In the genomic region with DNA sequence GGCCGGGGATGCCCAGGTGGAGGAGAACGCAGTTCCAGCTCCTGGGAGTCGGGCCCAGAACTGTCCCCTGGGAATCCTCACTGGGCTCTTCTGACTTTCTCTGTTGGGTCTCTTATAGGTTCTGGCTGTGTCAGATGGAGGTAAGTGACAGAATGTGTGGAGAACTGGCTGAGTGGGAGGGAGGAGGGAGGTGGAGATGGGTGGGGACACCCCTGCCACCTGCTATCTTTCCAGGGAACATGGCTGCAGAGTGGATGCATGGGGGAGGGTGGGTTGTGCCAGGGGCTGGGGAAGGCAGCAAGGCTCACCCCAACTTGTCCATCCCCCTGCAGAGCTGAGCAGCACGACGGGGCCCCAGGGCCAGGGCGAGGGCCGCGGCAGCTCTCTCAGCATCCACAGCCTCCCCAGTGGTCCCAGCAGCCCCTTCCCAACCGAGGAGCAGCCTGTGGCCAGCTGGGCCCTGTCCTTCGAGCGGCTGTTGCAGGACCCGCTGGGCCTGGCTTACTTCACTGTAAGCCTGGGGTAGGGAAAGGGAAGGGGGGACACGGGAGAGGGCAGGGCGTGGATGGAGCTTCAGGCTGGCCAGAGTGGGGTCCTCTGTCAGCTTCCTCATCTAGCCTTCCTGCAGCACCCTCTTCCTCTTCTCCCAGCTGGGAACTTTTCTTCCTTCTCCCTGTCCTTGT, we compare ENCODE assay signal across 10 cellular contexts. TPM values are rescaled to one million over a fixed set of nuclear protein-coding genes. Genes with fewer than 3 reads are reported as not detected.
A peak's percentile ranks its signal among the peaks of the same experiment; 100 is the strongest.
DNase-seq lines count a peak whose midpoint lies in the region; ATAC-seq, FAIRE-seq and TF ChIP-seq lines count a peak whose summit lies in the region.
"Had no signal": no experiment of that assay in that cellular context is flagged by ENCODE, and none has a peak within 500 bp of the region (broad histone marks: within the 10 kb centered on the region; RNA-seq: fewer than 3 reads in every experiment).

No MANE protein-coding gene starts in this region.

- no peak for TF ChIP-seq CTCF in K562 (IDR thresholded peaks at IDR 0.05 in 2 of 3, conservative IDR thresholded peaks at IDR 0.05 in 1 of 3; ENCODE audit: insufficient read depth in 2 of 3, low read depth in 1 of 3, low read length in 3 of 3)
- no peak for TF ChIP-seq CTCF in lower lobe of right lung (IDR thresholded peaks at IDR 0.05)
- TF ChIP-seq CTCF in foreskin fibroblast (IDR thresholded peaks at IDR 0.05; ENCODE audit: low read depth, low read length): no peak
- TF ChIP-seq CTCF in PC-9 (conservative IDR thresholded peaks at IDR 0.05): no peak

- H4K20me1 ChIP-seq in K562 (replicated peaks; ENCODE audit: control insufficient read depth, insufficient read depth, low read length) (no peaks in the 10 kb centered on the region), PC-9 (ENCODE audit: insufficient read depth) (no peaks in the 10 kb centered on the region)

- H3K36me3 ChIP-seq in K562 (ENCODE audit: control insufficient read depth, insufficient read depth, low read length): peaks cover 24% of the 10 kb centered on the region; the same call in 2 of the 3 replicates
- H3K36me3 ChIP-seq in lower lobe of right lung: peaks cover 10% of the 10 kb centered on the region
- no peaks in the 10 kb centered on the region for H3K36me3 ChIP-seq in stomach smooth muscle (ENCODE audit: control insufficient read depth in 2 of 2, insufficient read depth in 2 of 2, low read length in 2 of 2)
- no peaks in the 10 kb centered on the region for H3K36me3 ChIP-seq in PC-9 (ENCODE audit: low read depth)

- H3K9ac ChIP-seq in K562 (ENCODE audit: insufficient read depth in 1 of 2, low read depth in 2 of 2, low read length in 2 of 2) (peak overlapping the region; percentile 79 to 95), stomach smooth muscle (ENCODE audit: low read length in 2 of 2) (peak overlapping the region; percentile 78 to 88)

- 58% methylated on average over 9 of the region's 14 CpGs for WGBS in K562 (ENCODE audit: insufficient coverage, low coverage, missing lambda C conversion rate)

- POLR2A ChIA-PET in K562 (lab: Yijun Ruan, JAX) (interaction anchor here (0.6 to 3.0 kb wide), 7 partner anchors 13 to 232 kb away, joined by 3 to 18 read pairs (median 4); partner anchors contain the start of gene LMAN2), PC-9 (lab: Charles Lee; ENCODE audit: unreplicated experiment) (no interaction called here)

- CTCF ChIA-PET in K562 (lab: Yijun Ruan, JAX; ENCODE audit: low intra/inter-chr PET ratio) (no interaction called here), PC-9 (lab: Charles Lee) (interaction anchor here (1.3 kb wide), 1 partner anchor 48 kb away, joined by 6 read pairs; no protein-coding TSS in a partner anchor)

- no TSS peak for BruUV-seq in K562 (replicated peaks; lab: Mats Ljungman, UMichigan)
- BruUV-seq in PC-9 (replicated peaks; lab: Mats Ljungman, UMichigan): no TSS peak

- intact Hi-C loops in K562 (cut with micrococcal nuclease): loop anchor here (10.0 kb wide), 1 partner anchor 251 kb away; no protein-coding TSS in a partner anchor
- intact Hi-C loops in lower lobe of right lung (cut with DNase I): no loop called here
- intact Hi-C loops in PC-9 (cut with micrococcal nuclease; ENCODE audit: unreplicated experiment): no loop called here

- DNase-seq in DMS 273 (lab: John Stamatoyannopoulos, UW; ENCODE audit: unreplicated experiment) (peak; percentile 62), DMS 273 treated with DMSO at 0.1 percent for 48 hours (lab: John Stamatoyannopoulos, UW) (no peak), K562 (ENCODE audit: extremely low read depth in 1 of 4, low spot score in 3 of 4) (peak in 2 of 4 experiments; percentile 47 to 52), lower lobe of right lung (no peak), foreskin fibroblast (no peak), activated gamma-delta T cell (lab: John Stamatoyannopoulos, UW) (no peak), PC-9 (no peak)
- DNase-seq: 8988T; activated naive CD8-positive, alpha-beta T cell treated with anti-CD3 and anti-CD28 coated beads, Interleukin-2, amount 50 U/mL, for 24 hours had no signal

- peak overlapping the region; percentile 89 for H3K4me2 ChIP-seq in K562 (ENCODE audit: insufficient read depth, low read length)
- H3K4me2 ChIP-seq in PC-9: no peak overlapping the region

- H3K4me3 ChIP-seq in K562: peak overlapping the region; percentile 57
- no peak overlapping the region for H3K4me3 ChIP-seq in lower lobe of right lung
- H3K4me3 ChIP-seq in stomach smooth muscle (ENCODE audit: low read length in 2 of 2): peak overlapping the region; percentile 75
- H3K4me3 ChIP-seq in foreskin fibroblast (ENCODE audit: low read depth in 1 of 2, low read length in 2 of 2): peak overlapping the region in 1 of 2 donors; percentile 46
- H3K4me3 ChIP-seq in PC-9: no peak overlapping the region

- TF ChIP-seq RAD21 in K562 (CRISPR knock-in tag; conservative IDR thresholded peaks at IDR 0.05 in 1 of 2, IDR thresholded peaks at IDR 0.05 in 1 of 2): no peak

- peaks cover 20% of the 10 kb centered on the region; the same call in 1 of the 2 replicates for H3F3A ChIP-seq in PC-9 (ENCODE audit: insufficient read depth, low read depth)

- no peak for ATAC-seq in K562
- ATAC-seq in lower lobe of right lung: no peak
- ATAC-seq: activated naive CD8-positive, alpha-beta T cell treated with anti-CD3 and anti-CD28 coated beads, Interleukin-2, amount 50 U/mL, for 24 hours had no signal

- H3K79me2 ChIP-seq in K562 (ENCODE audit: control insufficient read depth, insufficient read depth, low read length) (peaks cover 24% of the 10 kb centered on the region), PC-9 (ENCODE audit: low read depth) (no peaks in the 10 kb centered on the region)

- H3K9me3 ChIP-seq in K562 (replicated peaks; ENCODE audit: control insufficient read depth, insufficient read depth, low read depth, low read length) (no peaks in the 10 kb centered on the region), lower lobe of right lung (no peaks in the 10 kb centered on the region), stomach smooth muscle (ENCODE audit: control insufficient read depth in 2 of 2, low read length in 2 of 2) (no peaks in the 10 kb centered on the region), PC-9 (ENCODE audit: insufficient read depth, low read depth) (no peaks in the 10 kb centered on the region)

- TF ChIP-seq POLR2A in K562 (conservative IDR thresholded peaks at IDR 0.05): no peak

- H3K27me3 ChIP-seq in K562 (ENCODE audit: control insufficient read depth in 2 of 2, insufficient read depth in 2 of 2, low read length in 2 of 2) (no peaks in the 10 kb centered on the region), lower lobe of right lung (ENCODE audit: low read depth) (no peaks in the 10 kb centered on the region), stomach smooth muscle (ENCODE audit: control insufficient read depth in 1 of 2, insufficient read depth in 2 of 2, low read length in 2 of 2) (no peaks in the 10 kb centered on the region), PC-9 (ENCODE audit: insufficient read depth, low read depth) (no peaks in the 10 kb centered on the region)

- peaks cover 4% of the 10 kb centered on the region for H3K9me1 ChIP-seq in K562 (ENCODE audit: control insufficient read depth, insufficient read depth, low read length)

- no peaks in the 10 kb centered on the region for H3K9me2 ChIP-seq in PC-9 (ENCODE audit: insufficient read depth)

- H2AFZ ChIP-seq in K562 (ENCODE audit: low read depth, low read length) (peak overlapping the region; percentile 93), PC-9 (no peak overlapping the region)

- H3K27ac ChIP-seq in K562 (ENCODE audit: extremely low read depth, low read depth, low read length) (peak overlapping the region; percentile 94), lower lobe of right lung (peak overlapping the region; percentile 81), stomach smooth muscle (ENCODE audit: low read length) (peak overlapping the region; percentile 93), PC-9 (no peak overlapping the region)

- in situ Hi-C loops in K562 (cut with MboI): no loop called here

- FAIRE-seq in K562 (lab: Jason Lieb, UNC): no peak

- no peak for TF ChIP-seq EP300 in K562 (IDR thresholded peaks at IDR 0.05; ENCODE audit: low read length)

- H3K4me1 ChIP-seq in K562 (replicated peaks in 1 of 2; ENCODE audit: control insufficient read depth in 2 of 2, insufficient read depth in 2 of 2, low read length in 2 of 2) (peaks cover 69 to 87% of the 10 kb centered on the region in 2 experiments), lower lobe of right lung (peaks cover 66% of the 10 kb centered on the region), stomach smooth muscle (ENCODE audit: control insufficient read depth, insufficient read depth, low read length) (peaks cover 33% of the 10 kb centered on the region), PC-9 (replicated peaks; ENCODE audit: insufficient read depth) (0 out of 2 replicates have a peak, but pooled peaks cover 9% of the 10 kb centered on the region)

RNA-seq across cellular contexts. Expression of gene RGS14, which starts 8.3 kb away (rescaled TPM):
- total RNA-seq in K562 (2011; cell fraction: chromatin; rRNA removed; ENCODE audit: low replicate concordance): 35.8 and 98.9 TPM in 2 replicates
- total RNA-seq in K562 (2011; cell fraction: nucleolus; rRNA removed): 87.6 and 104 TPM in 2 replicates
- total RNA-seq in K562 (2011; cell fraction: nucleoplasm; rRNA removed): 52.4 and 57.0 TPM in 2 replicates
- total RNA-seq in K562 (2014; rRNA removed) (63.1 and 86.1 TPM in 2 replicates), K562 (2014; rRNA removed; fragmentation: Illumina TruSeq; extraction: Trizol) (6.3 and 10.5 TPM in 2 replicates), K562 (2015; rRNA removed; fragmentation: Illumina TruSeq; extraction: Trizol) (34.5 and 38.8 TPM in 2 replicates), K562 (2021) (50.3 and 55.4 TPM in 2 replicates), lower lobe of right lung (16.2 TPM), PC-9 (2021) (11.9 and 13.6 TPM in 2 replicates)
- polyA plus RNA-seq in K562 (2011; rRNA removed) (21.2 and 40.8 TPM in 2 replicates), K562 (2014; fragmentation: Illumina TruSeq; extraction: Trizol) (42.0 and 46.3 TPM in 2 replicates), K562 (2014; fragmentation: Nextera tagmentation; extraction: Ambion mirVana) (1 to 10 TPM in 1 of 2 experiments, under 1 TPM in 1; 0.28 to 1.3 TPM), K562 (2014; rRNA removed) (75.9 and 101 TPM in 2 replicates)
- polyA plus RNA-seq in K562 (2011; cell fraction: cytosol; rRNA removed): 54.2 and 98.9 TPM in 2 replicates
- polyA plus RNA-seq in K562 (2011; cell fraction: nucleus; rRNA removed): 174 and 232 TPM in 2 replicates
- 40.9 and 53.0 TPM in 2 replicates for polyA plus RNA-seq in K562 (2012)
- polyA minus RNA-seq in K562 (2011; rRNA and poly(A)+ RNA removed): 11.5 and 13.6 TPM in 2 replicates
- 20.3 and 24.8 TPM in 2 replicates for polyA minus RNA-seq in K562 (2011; cell fraction: cytosol; rRNA and poly(A)+ RNA removed)
- 49.7 and 64.5 TPM in 2 replicates for polyA minus RNA-seq in K562 (2011; cell fraction: nucleus; rRNA and poly(A)+ RNA removed)

RNA-seq across cellular contexts. Expression of gene LMAN2, which starts 14.5 kb away (rescaled TPM):
- 108 and 260 TPM in 2 replicates for total RNA-seq in K562 (2011; cell fraction: chromatin; rRNA removed; ENCODE audit: low replicate concordance)
- 422 and 429 TPM in 2 replicates for total RNA-seq in K562 (2011; cell fraction: nucleolus; rRNA removed)
- 240 and 283 TPM in 2 replicates for total RNA-seq in K562 (2011; cell fraction: nucleoplasm; rRNA removed)
- total RNA-seq in K562 (2014; rRNA removed) (200 and 216 TPM in 2 replicates), K562 (2014; rRNA removed; fragmentation: Illumina TruSeq; extraction: Trizol) (69.3 and 110 TPM in 2 replicates), K562 (2015; rRNA removed; fragmentation: Illumina TruSeq; extraction: Trizol) (179 and 196 TPM in 2 replicates), K562 (2021) (130 and 136 TPM in 2 replicates), lower lobe of right lung (108 TPM), PC-9 (2021) (129 and 153 TPM in 2 replicates)
- polyA plus RNA-seq in K562 (2011; rRNA removed) (119 and 150 TPM in 2 replicates), K562 (2014; fragmentation: Illumina TruSeq; extraction: Trizol) (241 and 254 TPM in 2 replicates), K562 (2014; fragmentation: Nextera tagmentation; extraction: Ambion mirVana) (1 to 10 TPM; 2.7 to 8.5 TPM), K562 (2014; rRNA removed) (196 and 235 TPM in 2 replicates)
- polyA plus RNA-seq in K562 (2011; cell fraction: cytosol; rRNA removed): 299 and 407 TPM in 2 replicates
- polyA plus RNA-seq in K562 (2011; cell fraction: nucleus; rRNA removed): 207 and 224 TPM in 2 replicates
- 176 and 216 TPM in 2 replicates for polyA plus RNA-seq in K562 (2012)
- polyA minus RNA-seq in K562 (2011; rRNA and poly(A)+ RNA removed): 113 and 151 TPM in 2 replicates
- 150 and 163 TPM in 2 replicates for polyA minus RNA-seq in K562 (2011; cell fraction: cytosol; rRNA and poly(A)+ RNA removed)
- 76.1 and 108 TPM in 2 replicates for polyA minus RNA-seq in K562 (2011; cell fraction: nucleus; rRNA and poly(A)+ RNA removed)

RNA-seq across cellular contexts. Expression of gene SLC34A1, which starts 18.2 kb away (rescaled TPM):
- total RNA-seq in K562 (2011; cell fraction: chromatin; rRNA removed; ENCODE audit: low replicate concordance): 0.09 TPM in 1 of 2 replicates, not detected in the other
- not detected in 2 replicates for total RNA-seq in K562 (2011; cell fraction: nucleolus; rRNA removed)
- not detected in 2 replicates for total RNA-seq in K562 (2011; cell fraction: nucleoplasm; rRNA removed)
- total RNA-seq in K562 (2014; rRNA removed) (not detected in 2 replicates), K562 (2014; rRNA removed; fragmentation: Illumina TruSeq; extraction: Trizol) (not detected in 2 replicates), K562 (2015; rRNA removed; fragmentation: Illumina TruSeq; extraction: Trizol) (not detected in 2 replicates), K562 (2021) (not detected in 2 replicates), lower lobe of right lung (not detected), PC-9 (2021) (0.28 TPM in 1 of 2 replicates, not detected in the other)
- polyA plus RNA-seq in K562 (2011; rRNA removed) (not detected in 2 replicates), K562 (2014; fragmentation: Illumina TruSeq; extraction: Trizol) (not detected in 2 replicates), K562 (2014; fragmentation: Nextera tagmentation; extraction: Ambion mirVana) (not detected), K562 (2014; rRNA removed) (not detected in 2 replicates)
- not detected in 2 replicates for polyA plus RNA-seq in K562 (2011; cell fraction: cytosol; rRNA removed)
- polyA plus RNA-seq in K562 (2011; cell fraction: nucleus; rRNA removed): not detected in 2 replicates
- not detected in 2 replicates for polyA plus RNA-seq in K562 (2012)
- not detected in 2 replicates for polyA minus RNA-seq in K562 (2011; rRNA and poly(A)+ RNA removed)
- not detected in 2 replicates for polyA minus RNA-seq in K562 (2011; cell fraction: cytosol; rRNA and poly(A)+ RNA removed)
- not detected in 2 replicates for polyA minus RNA-seq in K562 (2011; cell fraction: nucleus; rRNA and poly(A)+ RNA removed)

RNA-seq across cellular contexts. Expression of gene PFN3, which starts 34.5 kb away (rescaled TPM):
- not detected in 2 replicates for total RNA-seq in K562 (2011; cell fraction: chromatin; rRNA removed; ENCODE audit: low replicate concordance)
- not detected in 2 replicates for total RNA-seq in K562 (2011; cell fraction: nucleolus; rRNA removed)
- total RNA-seq in K562 (2011; cell fraction: nucleoplasm; rRNA removed): not detected in 2 replicates
- total RNA-seq in K562 (2014; rRNA removed): not detected in 2 replicates
- not detected in 2 replicates for total RNA-seq in K562 (2014; rRNA removed; fragmentation: Illumina TruSeq; extraction: Trizol)
- total RNA-seq in K562 (2015; rRNA removed; fragmentation: Illumina TruSeq; extraction: Trizol): not detected in 2 replicates
- not detected in 2 replicates for total RNA-seq in K562 (2021)
- not detected in 2 replicates for polyA plus RNA-seq in K562 (2011; rRNA removed)
- not detected in 2 replicates for polyA plus RNA-seq in K562 (2011; cell fraction: cytosol; rRNA removed)
- not detected in 2 replicates for polyA plus RNA-seq in K562 (2011; cell fraction: nucleus; rRNA removed)
- not detected in 2 replicates for polyA plus RNA-seq in K562 (2012)
- not detected in 2 replicates for polyA plus RNA-seq in K562 (2014; fragmentation: Illumina TruSeq; extraction: Trizol)
- not detected for polyA plus RNA-seq in K562 (2014; fragmentation: Nextera tagmentation; extraction: Ambion mirVana)
- polyA plus RNA-seq in K562 (2014; rRNA removed): not detected in 2 replicates
- polyA minus RNA-seq in K562 (2011; rRNA and poly(A)+ RNA removed): not detected in 2 replicates
- not detected in 2 replicates for polyA minus RNA-seq in K562 (2011; cell fraction: cytosol; rRNA and poly(A)+ RNA removed)
- 0.67 TPM in 1 of 2 replicates, not detected in the other for polyA minus RNA-seq in K562 (2011; cell fraction: nucleus; rRNA and poly(A)+ RNA removed)
- total RNA-seq in lower lobe of right lung: not detected
- not detected in 2 replicates for total RNA-seq in PC-9 (2021)

RNA-seq across cellular contexts. Expression of gene F12, which starts 43.4 kb away (rescaled TPM):
- total RNA-seq in K562 (2011; cell fraction: chromatin; rRNA removed; ENCODE audit: low replicate concordance): 2.4 and 7.8 TPM in 2 replicates
- total RNA-seq in K562 (2011; cell fraction: nucleolus; rRNA removed): 12.2 and 13.2 TPM in 2 replicates
- 5.8 and 6.0 TPM in 2 replicates for total RNA-seq in K562 (2011; cell fraction: nucleoplasm; rRNA removed)
- total RNA-seq in K562 (2014; rRNA removed): 13.8 and 23.9 TPM in 2 replicates
- total RNA-seq in K562 (2014; rRNA removed; fragmentation: Illumina TruSeq; extraction: Trizol): 0.80 and 1.1 TPM in 2 replicates
- total RNA-seq in K562 (2015; rRNA removed; fragmentation: Illumina TruSeq; extraction: Trizol): 3.6 and 4.7 TPM in 2 replicates
- total RNA-seq in K562 (2021): 18.3 and 22.6 TPM in 2 replicates
- polyA plus RNA-seq in K562 (2011; rRNA removed): 6.1 and 9.7 TPM in 2 replicates
- polyA plus RNA-seq in K562 (2011; cell fraction: cytosol; rRNA removed): 11.4 and 33.1 TPM in 2 replicates
- 19.4 and 31.1 TPM in 2 replicates for polyA plus RNA-seq in K562 (2011; cell fraction: nucleus; rRNA removed)
- polyA plus RNA-seq in K562 (2012): 15.5 and 16.0 TPM in 2 replicates
- polyA plus RNA-seq in K562 (2014; fragmentation: Illumina TruSeq; extraction: Trizol): 0.59 and 2.7 TPM in 2 replicates
- polyA plus RNA-seq in K562 (2014; fragmentation: Nextera tagmentation; extraction: Ambion mirVana): 1 to 10 TPM in 1 of 2 experiments, under 1 TPM in 1; 0.91 to 1.3 TPM
- polyA plus RNA-seq in K562 (2014; rRNA removed): 14.3 and 14.9 TPM in 2 replicates
- 0.63 and 1.6 TPM in 2 replicates for polyA minus RNA-seq in K562 (2011; rRNA and poly(A)+ RNA removed)
- 8.3 and 17.7 TPM in 2 replicates for polyA minus RNA-seq in K562 (2011; cell fraction: cytosol; rRNA and poly(A)+ RNA removed)
- 3.9 and 6.0 TPM in 2 replicates for polyA minus RNA-seq in K562 (2011; cell fraction: nucleus; rRNA and poly(A)+ RNA removed)
- 0.80 TPM for total RNA-seq in lower lobe of right lung
- 14.5 and 17.0 TPM in 2 replicates for total RNA-seq in PC-9 (2021)

Comparison
In these comparisons a context has a peak if more than half of its experiments do, and no peak if none do; other contexts are left out.
1. H3K4me3 ChIP-seq: peak in K562 (single experiment) and stomach smooth muscle (2 of 2); none in lower lobe of right lung (single experiment) and PC-9 (single experiment).